24 cellular contexts compared by ENCODE assay signal in the genomic region with DNA sequence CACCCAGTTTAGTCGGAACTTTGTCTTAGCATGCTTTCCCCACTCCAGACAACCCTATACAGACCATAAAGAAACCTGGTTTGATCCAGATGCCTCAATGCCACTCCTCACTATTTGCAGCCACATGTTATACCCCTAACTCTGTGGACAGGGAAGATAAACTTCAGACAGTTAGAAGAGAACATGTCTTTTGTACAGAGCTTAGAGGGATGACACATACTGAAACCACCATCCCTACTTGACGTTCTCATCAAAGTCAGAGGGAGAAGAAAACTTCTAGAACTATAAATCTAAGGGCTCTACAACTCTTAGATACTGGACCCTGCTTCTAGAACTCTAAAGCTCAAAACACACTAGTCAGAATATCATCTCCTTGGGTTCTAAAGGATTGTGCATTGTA. TPM values are rescaled to one million over a fixed set of nuclear protein-coding genes. Genes with fewer than 3 reads are reported as not detected.
DNase-seq lines count a peak whose midpoint lies in the region; ATAC-seq and TF ChIP-seq lines count a peak whose summit lies in the region.
"Had no signal": no experiment of that assay in that cellular context is flagged by ENCODE, and none has a peak within 500 bp of the region (broad histone marks: within the 10 kb centered on the region; RNA-seq: fewer than 3 reads in every experiment).

No MANE protein-coding gene starts in this region.

- H3K9ac ChIP-seq in HUES64 (ENCODE audit: low read depth, low read length), result no peak overlapping the region
- H3K9ac ChIP-seq in iPS-20b (ENCODE audit: low read depth, low read length), result peak overlapping the region; percentile 85
- H3K9ac ChIP-seq: BLaER1 had no signal

- peaks cover 14% of the 10 kb centered on the region for H3K27me3 Mint-ChIP-seq in WTC11 (ENCODE audit: low read depth)

- POLR2A ChIA-PET in WTC11 (lab: Charles Lee), result no interaction called here

- H3K9me3 ChIP-seq in HUES64 (ENCODE audit: insufficient read depth, low read depth, low read length) (no peaks in the 10 kb centered on the region), iPS-20b (ENCODE audit: insufficient read depth, low read depth, low read length) (no peaks in the 10 kb centered on the region), heart right ventricle (no peaks in the 10 kb centered on the region)
- H3K9me3 ChIP-seq: Caco-2 had no signal

- no peak for TF ChIP-seq CTCF in WTC11 (IDR thresholded peaks at IDR 0.05)
- TF ChIP-seq CTCF in heart right ventricle (IDR thresholded peaks at IDR 0.05), result no peak

- CTCF ChIA-PET in WTC11 (lab: Charles Lee), result no interaction called here

- H3K4me1 ChIP-seq in HUES64 (ENCODE audit: insufficient read depth, low read length) (peaks cover 59% of the 10 kb centered on the region), iPS-20b (ENCODE audit: insufficient read depth, low read length) (peaks cover 59% of the 10 kb centered on the region), heart right ventricle (peaks cover 5 to 33% (median 24%) of the 10 kb centered on the region in 9 donors)
- H3K4me1 ChIP-seq: BLaER1, Caco-2 had no signal

- H3K4me1 Mint-ChIP-seq in WTC11, result peaks cover 81% of the 10 kb centered on the region

- peaks cover 32% of the 10 kb centered on the region for H3K36me3 Mint-ChIP-seq in WTC11

- intact Hi-C loops in heart right ventricle (cut with DNase I), result loop anchor here in 1 of 10 donors (5.0 kb wide), 1 partner anchor 127 kb away; no protein-coding TSS in a partner anchor

- 90% methylated on average over 2 of the region's 2 CpGs for WGBS in HUES64
- 68 to 73% methylated on average over 2 of the region's 2 CpGs for WGBS in heart right ventricle, 2 donors

- H3K36me3 ChIP-seq in HUES64 (ENCODE audit: insufficient read depth, low read length) (peaks cover 46% of the 10 kb centered on the region), iPS-20b (ENCODE audit: insufficient read depth, low read depth, low read length) (peaks cover 47% of the 10 kb centered on the region), heart right ventricle (no peaks in the 10 kb centered on the region)
- H3K36me3 ChIP-seq: BLaER1 had no signal

- H3K27me3 ChIP-seq in HUES64 (ENCODE audit: insufficient read depth, low read length) (peaks cover 23% of the 10 kb centered on the region), iPS-20b (ENCODE audit: insufficient read depth, low read length) (peaks cover 33% of the 10 kb centered on the region), heart right ventricle (peaks cover 33 to 91% (median 81%) of the 10 kb centered on the region in 7 donors)

- H3K4me3 Mint-ChIP-seq in WTC11, result peak overlapping the region; percentile 80

- ATAC-seq in WTC11, result no peak
- no peak for ATAC-seq in GM21529 (IDR thresholded peaks at IDR 0.05; ENCODE audit: unreplicated experiment)
- no peak for ATAC-seq in heart right ventricle
- ATAC-seq in HG03025 (IDR thresholded peaks at IDR 0.05; ENCODE audit: low FRiP score, unreplicated experiment), result no peak
- ATAC-seq: GM12878, PC-3 had no signal

- H3K9me3 Mint-ChIP-seq in WTC11, result no peaks in the 10 kb centered on the region

- no peak overlapping the region; the same call in 1 of the 2 replicates for H3K27ac Mint-ChIP-seq in WTC11
- H3K27ac Mint-ChIP-seq: CD4-positive, alpha-beta memory T cell had no signal

- DNase-seq in WTC11 (ENCODE audit: low spot score) (no peak), superior temporal gyrus (ENCODE audit: extremely low spot score) (peak; percentile 34), NCI-H526 treated with DMSO at 0.1 percent for 48 hours (lab: John Stamatoyannopoulos, UW) (no peak), heart right ventricle (no peak)
- DNase-seq: ACHN; Caco-2; CD4-positive, alpha-beta memory T cell; DND-41; HCEC 1CT; KG1; NCI-H1092 treated with DMSO at 0.1 percent for 48 hours; NCI-H1436 treated with DMSO at 0.1 percent for 48 hours; NCI-H2029; NCI-H2171; NCI-H524 treated with DMSO at 0.1 percent for 48 hours; PC-3; Right ventricle myocardium superior had no signal

- H3K27ac ChIP-seq in HUES64 (ENCODE audit: low read depth, low read length), result no peak overlapping the region
- no peak overlapping the region for H3K27ac ChIP-seq in iPS-20b (ENCODE audit: low read length)
- no peak overlapping the region for H3K27ac ChIP-seq in heart right ventricle
- H3K27ac ChIP-seq: BLaER1 had no signal

- H3K4me3 ChIP-seq in HUES64 (ENCODE audit: low read length) (peak overlapping the region; percentile 85), iPS-20b (ENCODE audit: low read length) (peak overlapping the region; percentile 83), heart right ventricle (no peak overlapping the region)
- H3K4me3 ChIP-seq: BLaER1, GM12878 had no signal

TF ChIP-seq in WTC11, 78 proteins besides CTCF, POLR2A, EP300 and RAD21:
- TF ChIP-seq IRF2 (CRISPR knock-in tag; IDR thresholded peaks at IDR 0.05; ENCODE audit: borderline replicate concordance, low read depth) (no peak), TCF7 (CRISPR knock-in tag; IDR thresholded peaks at IDR 0.05; ENCODE audit: low read depth) (no peak), NFATC4 (CRISPR knock-in tag; IDR thresholded peaks at IDR 0.05) (no peak), PRRX2 (CRISPR knock-in tag; IDR thresholded peaks at IDR 0.05) (no peak), TEAD4 (CRISPR knock-in tag; IDR thresholded peaks at IDR 0.05) (no peak), CREB1 (CRISPR knock-in tag; IDR thresholded peaks at IDR 0.05) (no peak), CREM (CRISPR knock-in tag; IDR thresholded peaks at IDR 0.05) (no peak), ZNF138 (CRISPR knock-in tag; conservative IDR thresholded peaks at IDR 0.05) (no peak), RELA (CRISPR knock-in tag; IDR thresholded peaks at IDR 0.05; ENCODE audit: borderline replicate concordance) (no peak), ZNF317 (CRISPR knock-in tag; IDR thresholded peaks at IDR 0.05; ENCODE audit: borderline replicate concordance, low read depth) (no peak), ZNF263 (CRISPR knock-in tag; IDR thresholded peaks at IDR 0.05; ENCODE audit: low read depth) (no peak), FOXJ3 (CRISPR knock-in tag; IDR thresholded peaks at IDR 0.05; ENCODE audit: borderline replicate concordance) (no peak), ESRRA (CRISPR knock-in tag; IDR thresholded peaks at IDR 0.05; ENCODE audit: borderline replicate concordance) (no peak), FOXK1 (CRISPR knock-in tag; IDR thresholded peaks at IDR 0.05) (no peak), NR2C2 (CRISPR knock-in tag; IDR thresholded peaks at IDR 0.05) (no peak)
- TF ChIP-seq, protein P1, sequence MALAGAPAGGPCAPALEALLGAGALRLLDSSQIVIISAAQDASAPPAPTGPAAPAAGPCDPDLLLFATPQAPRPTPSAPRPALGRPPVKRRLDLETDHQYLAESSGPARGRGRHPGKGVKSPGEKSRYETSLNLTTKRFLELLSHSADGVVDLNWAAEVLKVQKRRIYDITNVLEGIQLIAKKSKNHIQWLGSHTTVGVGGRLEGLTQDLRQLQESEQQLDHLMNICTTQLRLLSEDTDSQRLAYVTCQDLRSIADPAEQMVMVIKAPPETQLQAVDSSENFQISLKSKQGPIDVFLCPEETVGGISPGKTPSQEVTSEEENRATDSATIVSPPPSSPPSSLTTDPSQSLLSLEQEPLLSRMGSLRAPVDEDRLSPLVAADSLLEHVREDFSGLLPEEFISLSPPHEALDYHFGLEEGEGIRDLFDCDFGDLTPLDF (CRISPR knock-in tag; IDR thresholded peaks at IDR 0.05), result no peak
- TF ChIP-seq, protein P2, sequence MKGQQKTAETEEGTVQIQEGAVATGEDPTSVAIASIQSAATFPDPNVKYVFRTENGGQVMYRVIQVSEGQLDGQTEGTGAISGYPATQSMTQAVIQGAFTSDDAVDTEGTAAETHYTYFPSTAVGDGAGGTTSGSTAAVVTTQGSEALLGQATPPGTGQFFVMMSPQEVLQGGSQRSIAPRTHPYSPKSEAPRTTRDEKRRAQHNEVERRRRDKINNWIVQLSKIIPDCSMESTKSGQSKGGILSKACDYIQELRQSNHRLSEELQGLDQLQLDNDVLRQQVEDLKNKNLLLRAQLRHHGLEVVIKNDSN (CRISPR knock-in tag; IDR thresholded peaks at IDR 0.05), result no peak
- TF ChIP-seq, protein P3, sequence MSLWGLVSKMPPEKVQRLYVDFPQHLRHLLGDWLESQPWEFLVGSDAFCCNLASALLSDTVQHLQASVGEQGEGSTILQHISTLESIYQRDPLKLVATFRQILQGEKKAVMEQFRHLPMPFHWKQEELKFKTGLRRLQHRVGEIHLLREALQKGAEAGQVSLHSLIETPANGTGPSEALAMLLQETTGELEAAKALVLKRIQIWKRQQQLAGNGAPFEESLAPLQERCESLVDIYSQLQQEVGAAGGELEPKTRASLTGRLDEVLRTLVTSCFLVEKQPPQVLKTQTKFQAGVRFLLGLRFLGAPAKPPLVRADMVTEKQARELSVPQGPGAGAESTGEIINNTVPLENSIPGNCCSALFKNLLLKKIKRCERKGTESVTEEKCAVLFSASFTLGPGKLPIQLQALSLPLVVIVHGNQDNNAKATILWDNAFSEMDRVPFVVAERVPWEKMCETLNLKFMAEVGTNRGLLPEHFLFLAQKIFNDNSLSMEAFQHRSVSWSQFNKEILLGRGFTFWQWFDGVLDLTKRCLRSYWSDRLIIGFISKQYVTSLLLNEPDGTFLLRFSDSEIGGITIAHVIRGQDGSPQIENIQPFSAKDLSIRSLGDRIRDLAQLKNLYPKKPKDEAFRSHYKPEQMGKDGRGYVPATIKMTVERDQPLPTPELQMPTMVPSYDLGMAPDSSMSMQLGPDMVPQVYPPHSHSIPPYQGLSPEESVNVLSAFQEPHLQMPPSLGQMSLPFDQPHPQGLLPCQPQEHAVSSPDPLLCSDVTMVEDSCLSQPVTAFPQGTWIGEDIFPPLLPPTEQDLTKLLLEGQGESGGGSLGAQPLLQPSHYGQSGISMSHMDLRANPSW (CRISPR knock-in tag; conservative IDR thresholded peaks at IDR 0.05; ENCODE audit: low read depth), result no peak
- TF ChIP-seq, protein P4, sequence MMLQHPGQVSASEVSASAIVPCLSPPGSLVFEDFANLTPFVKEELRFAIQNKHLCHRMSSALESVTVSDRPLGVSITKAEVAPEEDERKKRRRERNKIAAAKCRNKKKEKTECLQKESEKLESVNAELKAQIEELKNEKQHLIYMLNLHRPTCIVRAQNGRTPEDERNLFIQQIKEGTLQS (CRISPR knock-in tag; conservative IDR thresholded peaks at IDR 0.05), result no peak
- TF ChIP-seq, protein P5, sequence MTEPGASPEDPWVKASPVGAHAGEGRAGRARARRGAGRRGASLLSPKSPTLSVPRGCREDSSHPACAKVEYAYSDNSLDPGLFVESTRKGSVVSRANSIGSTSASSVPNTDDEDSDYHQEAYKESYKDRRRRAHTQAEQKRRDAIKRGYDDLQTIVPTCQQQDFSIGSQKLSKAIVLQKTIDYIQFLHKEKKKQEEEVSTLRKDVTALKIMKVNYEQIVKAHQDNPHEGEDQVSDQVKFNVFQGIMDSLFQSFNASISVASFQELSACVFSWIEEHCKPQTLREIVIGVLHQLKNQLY (CRISPR knock-in tag; IDR thresholded peaks at IDR 0.05), result no peak
TF ChIP-seq in WTC11: peak in this region for 0.

RNA-seq across cellular contexts. Expression of a gene that starts 3.7 kb away (rescaled TPM):
- polyA plus RNA-seq in HUES64 (2013, experiment 1 of 2), result 23.2 TPM
- 23.5 TPM for polyA plus RNA-seq in HUES64 (2013, experiment 2 of 2)
- total RNA-seq in WTC11 (2021) (54.2 to 58.2 TPM (median 55.9 TPM) in 3 replicates), heart right ventricle (under 1 TPM in 1 of 10 donors, not detected in 9; 0.21 TPM)
- polyA plus RNA-seq in heart right ventricle, result not detected
- total RNA-seq: CD4-positive, alpha-beta memory T cell; PC-3; Right ventricle myocardium superior; RPMI7951 had no signal
- polyA plus RNA-seq: CD4-positive, alpha-beta memory T cell had no signal

Comparison
In these comparisons a context has a peak if more than half of its experiments do, and no peak if none do; other contexts are left out.
1. H3K4me3 ChIP-seq: peak in HUES64 (single experiment) and iPS-20b (single experiment); none in heart right ventricle (0 of 10).
2. RNA of a gene that starts 3.7 kb away (total RNA-seq): 54.2 to 58.2 TPM in WTC11; 0.21 TPM in heart right ventricle; every median in the first group is over 10 times any median in the second.